In genomic region chr2:129204581-129204980, GRCh38 we compare ENCODE assay signal across 2 cellular contexts.
DNase-seq lines count a peak whose midpoint lies in the region; ATAC-seq, FAIRE-seq and TF ChIP-seq lines count a peak whose summit lies in the region.
"Not testable (repeated sequence)": the region's sequence is repeated elsewhere in the genome, so short reads cannot be mapped to it uniquely, and the experiment has no call there.

No MANE protein-coding gene starts in this region.

- WGBS in K562 (ENCODE audit: insufficient coverage, low coverage, missing lambda C conversion rate), result 8% methylated on average over 2 of the region's 2 CpGs

- not testable (repeated sequence) for H3K9ac ChIP-seq in K562 (ENCODE audit: insufficient read depth in 1 of 2, low read depth in 2 of 2, low read length in 2 of 2)

- not testable (repeated sequence) for ATAC-seq in K562

- H4K20me1 ChIP-seq in K562 (replicated peaks; ENCODE audit: control insufficient read depth, insufficient read depth, low read length), result not testable (repeated sequence)

- not testable (repeated sequence) for TF ChIP-seq RAD21 in K562 (CRISPR knock-in tag; conservative IDR thresholded peaks at IDR 0.05 in 1 of 2, IDR thresholded peaks at IDR 0.05 in 1 of 2)

- BruUV-seq in K562 (replicated peaks; lab: Mats Ljungman, UMichigan), result not testable (repeated sequence)

- H3K27me3 ChIP-seq in K562 (ENCODE audit: control insufficient read depth in 2 of 2, insufficient read depth in 2 of 2, low read length in 2 of 2), result not testable (repeated sequence)

- intact Hi-C loops in K562 (cut with micrococcal nuclease), result not testable (repeated sequence)

- TF ChIP-seq CTCF in HEK293 (tag by site-specific recombination; IDR thresholded peaks at IDR 0.05); K562 (IDR thresholded peaks at IDR 0.05 in 2 of 3, conservative IDR thresholded peaks at IDR 0.05 in 1 of 3; ENCODE audit: insufficient read depth in 2 of 3, low read depth in 1 of 3, low read length in 3 of 3): not testable (repeated sequence)

- not testable (repeated sequence) for H3K27ac ChIP-seq in HEK293 (ENCODE audit: extremely low read depth, low read depth, low read length); K562 (ENCODE audit: extremely low read depth, low read depth, low read length)

- H3K79me2 ChIP-seq in K562 (ENCODE audit: control insufficient read depth, insufficient read depth, low read length), result not testable (repeated sequence)

- not testable (repeated sequence) for FAIRE-seq in K562 (lab: Jason Lieb, UNC)

- CTCF ChIA-PET in HEK293 (lab: Yijun Ruan, JAX); K562 (lab: Yijun Ruan, JAX; ENCODE audit: low intra/inter-chr PET ratio): not testable (repeated sequence)

- TF ChIP-seq POLR2A in K562 (conservative IDR thresholded peaks at IDR 0.05), result not testable (repeated sequence)

- in situ Hi-C loops in K562 (cut with MboI), result not testable (repeated sequence)

- H3K9me1 ChIP-seq in K562 (ENCODE audit: control insufficient read depth, insufficient read depth, low read length), result not testable (repeated sequence)

- H2AFZ ChIP-seq in K562 (ENCODE audit: low read depth, low read length), result not testable (repeated sequence)

- POLR2A ChIA-PET in HEK293 (lab: Yijun Ruan, JAX); K562 (lab: Yijun Ruan, JAX): not testable (repeated sequence)

- not testable (repeated sequence) for H3K4me3 ChIP-seq in HEK293 (ENCODE audit: low read depth, low read length); K562

- H3K4me1 ChIP-seq in HEK293 (ENCODE audit: control insufficient read depth, insufficient read depth, low read length); K562 (replicated peaks in 1 of 2; ENCODE audit: control insufficient read depth in 2 of 2, insufficient read depth in 2 of 2, low read length in 2 of 2): not testable (repeated sequence)

- not testable (repeated sequence) for TF ChIP-seq EP300 in K562 (IDR thresholded peaks at IDR 0.05; ENCODE audit: low read length)

- not testable (repeated sequence) for H3K36me3 ChIP-seq in HEK293 (ENCODE audit: control insufficient read depth in 2 of 2, insufficient read depth in 1 of 2, low read length in 2 of 2); K562 (ENCODE audit: control insufficient read depth, insufficient read depth, low read length)

- not testable (repeated sequence) for H3K9me3 ChIP-seq in HEK293 (ENCODE audit: control insufficient read depth, insufficient read depth, low read depth, low read length); K562 (replicated peaks; ENCODE audit: control insufficient read depth, insufficient read depth, low read depth, low read length)

- not testable (repeated sequence) for DNase-seq in K562 (ENCODE audit: extremely low read depth in 1 of 4, low spot score in 3 of 4)

- H3K4me2 ChIP-seq in K562 (ENCODE audit: insufficient read depth, low read length), result not testable (repeated sequence)

TF ChIP-seq in HEK293, 187 proteins besides CTCF, POLR2A, EP300 and RAD21:
- peak; percentile 62 for TF ChIP-seq ZNF146 (tag by site-specific recombination; IDR thresholded peaks at IDR 0.05)

TF ChIP-seq in K562, 482 proteins besides CTCF, POLR2A, EP300 and RAD21:
- peak; percentile 71 for TF ChIP-seq ZNF146 (CRISPR knock-in tag; IDR thresholded peaks at IDR 0.05; ENCODE audit: unreplicated experiment)
